In the genomic region with DNA sequence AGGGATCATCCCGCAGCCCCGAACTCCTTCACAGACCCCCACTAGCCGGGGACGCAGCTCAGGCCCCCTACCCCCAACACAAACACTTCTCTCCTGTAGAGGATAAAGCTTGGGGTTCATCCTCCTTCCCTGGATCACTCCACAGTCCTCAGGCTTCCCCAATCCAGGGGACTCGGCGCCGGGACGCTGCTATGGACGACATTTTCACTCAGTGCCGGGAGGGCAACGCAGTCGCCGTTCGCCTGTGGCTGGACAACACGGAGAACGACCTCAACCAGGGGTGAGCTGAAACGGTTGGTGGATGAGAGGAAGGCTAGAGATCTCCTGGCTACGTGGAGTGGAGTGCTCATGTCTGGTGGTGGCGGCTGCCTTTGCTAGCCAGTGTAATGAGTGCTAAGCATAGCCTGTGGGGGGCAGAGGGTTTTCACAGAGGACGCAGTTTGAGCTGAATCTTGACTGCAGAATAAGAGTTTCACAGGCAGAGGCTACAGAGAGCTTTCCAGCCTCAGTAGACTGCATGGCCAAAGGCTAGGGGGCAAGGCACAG, we compare ENCODE assay signal across 8 cellular contexts. TPM values are rescaled to one million over a fixed set of nuclear protein-coding genes. Genes with fewer than 3 reads are reported as not detected.
DNase-seq lines count a peak whose midpoint lies in the region; ATAC-seq and TF ChIP-seq lines count a peak whose summit lies in the region.

No MANE protein-coding gene starts in this region.

- H3K4me3 ChIP-seq in HAP-1 (peak overlapping the region; percentile 94), Loucy (ENCODE audit: low read length, poor library complexity, severe bottlenecking) (peak overlapping the region; percentile 99), choroid plexus epithelial cell (ENCODE audit: low read depth, low read length) (peak overlapping the region; percentile 99)

- H3K27me3 Mint-ChIP-seq in WTC11 (ENCODE audit: low read depth): no peaks in the 10 kb centered on the region

- peaks cover 52% of the 10 kb centered on the region for H4K20me1 ChIP-seq in Loucy (ENCODE audit: insufficient read depth, low read length, poor library complexity, severe bottlenecking)

- H3K79me2 ChIP-seq in Loucy (ENCODE audit: insufficient read depth, low read length): peaks cover 98% of the 10 kb centered on the region

- peaks cover 14% of the 10 kb centered on the region for H3K4me1 Mint-ChIP-seq in WTC11

- 0 out of 2 replicates have a peak, but pooled peaks cover 10% of the 10 kb centered on the region for H3F3A ChIP-seq in Loucy (ENCODE audit: low read depth)

- H3K27me3 ChIP-seq in HAP-1 (ENCODE audit: low read depth) (no peaks in the 10 kb centered on the region), Loucy (ENCODE audit: insufficient read depth, low read length, poor library complexity, severe bottlenecking) (no peaks in the 10 kb centered on the region)

- TF ChIP-seq CTCF in Loucy (conservative IDR thresholded peaks at IDR 0.05; ENCODE audit: low read length): peak; percentile 43
- TF ChIP-seq CTCF in WTC11 (IDR thresholded peaks at IDR 0.05): no peak
- TF ChIP-seq CTCF in choroid plexus epithelial cell (conservative IDR thresholded peaks at IDR 0.05; ENCODE audit: low read depth, low read length): peak; percentile 55

- H3K9me3 Mint-ChIP-seq in WTC11: no peaks in the 10 kb centered on the region

- H2AFZ ChIP-seq in Loucy (ENCODE audit: low read length): peak overlapping the region; percentile 87

- in situ Hi-C loops in HAP-1 (cut with MboI; ENCODE audit: low sequenced_read_pairs): no loop called here

- DNase-seq in NCI-H1417 (lab: John Stamatoyannopoulos, UW): peak; percentile 26 to 64 (median 42)
- no peak for DNase-seq in NCI-H1417 treated with DMSO at 0.1 percent for 48 hours (lab: John Stamatoyannopoulos, UW)
- DNase-seq in HAP-1 (ENCODE audit: low spot score in 2 of 2): peak; percentile 44 to 59
- DNase-seq in WTC11 (ENCODE audit: low spot score): peak; percentile 34
- DNase-seq in choroid plexus epithelial cell (ENCODE audit: low read depth): peak; percentile 82
- peak; percentile 65 for DNase-seq in kidney tubule cell (ENCODE audit: low spot score)
- DNase-seq in stimulated activated CD4-positive, alpha-beta T cell treated with anti-CD3 and anti-CD28 coated beads, Interleukin-4, amount 100 ng/mL, for 24 hours: peak; percentile 51

- H3K9me3 ChIP-seq in HAP-1 (no peaks in the 10 kb centered on the region), Loucy (ENCODE audit: insufficient read depth, low read depth, low read length) (no peaks in the 10 kb centered on the region)

- peak overlapping the region; percentile 85 for H3K4me2 ChIP-seq in Loucy (ENCODE audit: low read depth, low read length, poor library complexity, severe bottlenecking)

- ATAC-seq in WTC11: peak; percentile 13

- peak overlapping the region; percentile 97 for H3K9ac ChIP-seq in Loucy (ENCODE audit: low read depth, low read length, poor library complexity, severe bottlenecking)

- no peak overlapping the region for H3K27ac Mint-ChIP-seq in WTC11

- H3K36me3 Mint-ChIP-seq in WTC11: peaks cover 26% of the 10 kb centered on the region

- POLR2A ChIA-PET in WTC11 (lab: Charles Lee): interaction anchor here (0.6 to 1.4 kb wide), 4 partner anchors 8 to 147 kb away, joined by 3 to 6 read pairs (median 4); partner anchors contain the start of genes TAF10 and TPP1

- no peak overlapping the region for H3K4me3 Mint-ChIP-seq in WTC11

- H3K36me3 ChIP-seq in HAP-1 (replicated peaks): peaks cover 51% of the 10 kb centered on the region
- H3K36me3 ChIP-seq in Loucy (ENCODE audit: insufficient read depth, low read length): peaks cover 32% of the 10 kb centered on the region; the same call in 1 of the 2 replicates

- peaks cover 31% of the 10 kb centered on the region for H3K4me1 ChIP-seq in HAP-1
- peaks cover 72% of the 10 kb centered on the region for H3K4me1 ChIP-seq in Loucy (ENCODE audit: insufficient read depth, low read length, poor library complexity, severe bottlenecking)

- H3K9me2 ChIP-seq in Loucy (replicated peaks; ENCODE audit: low read depth, low read length): no peaks in the 10 kb centered on the region

- CTCF ChIA-PET in WTC11 (lab: Charles Lee): interaction anchor here (0.9 to 4.0 kb wide), 8 partner anchors 15 to 161 kb away, joined by 3 to 12 read pairs (median 6); partner anchors contain the start of genes MRPL17 and TPP1

TF ChIP-seq in WTC11, 78 proteins besides CTCF, POLR2A, EP300 and RAD21:
- TF ChIP-seq FOXJ3 (CRISPR knock-in tag; IDR thresholded peaks at IDR 0.05; ENCODE audit: borderline replicate concordance) (no peak), ATF1 (CRISPR knock-in tag; IDR thresholded peaks at IDR 0.05) (no peak), CREB1 (CRISPR knock-in tag; IDR thresholded peaks at IDR 0.05) (no peak), STAT6 (CRISPR knock-in tag; conservative IDR thresholded peaks at IDR 0.05; ENCODE audit: low read depth) (no peak), MAX (CRISPR knock-in tag; IDR thresholded peaks at IDR 0.05) (peak; percentile 23; the same call in 1 of the 2 replicates), ESRRA (CRISPR knock-in tag; IDR thresholded peaks at IDR 0.05; ENCODE audit: borderline replicate concordance) (no peak), SP1 (CRISPR knock-in tag; conservative IDR thresholded peaks at IDR 0.05) (no peak), NFATC4 (CRISPR knock-in tag; IDR thresholded peaks at IDR 0.05) (no peak), PRRX2 (CRISPR knock-in tag; IDR thresholded peaks at IDR 0.05) (no peak), TEAD4 (CRISPR knock-in tag; IDR thresholded peaks at IDR 0.05) (no peak), ZBTB21 (CRISPR knock-in tag; IDR thresholded peaks at IDR 0.05; ENCODE audit: borderline replicate concordance) (0 out of 2 replicates have a peak, but pooled peaks have one; percentile 25)
- TF ChIP-seq, protein P1, sequence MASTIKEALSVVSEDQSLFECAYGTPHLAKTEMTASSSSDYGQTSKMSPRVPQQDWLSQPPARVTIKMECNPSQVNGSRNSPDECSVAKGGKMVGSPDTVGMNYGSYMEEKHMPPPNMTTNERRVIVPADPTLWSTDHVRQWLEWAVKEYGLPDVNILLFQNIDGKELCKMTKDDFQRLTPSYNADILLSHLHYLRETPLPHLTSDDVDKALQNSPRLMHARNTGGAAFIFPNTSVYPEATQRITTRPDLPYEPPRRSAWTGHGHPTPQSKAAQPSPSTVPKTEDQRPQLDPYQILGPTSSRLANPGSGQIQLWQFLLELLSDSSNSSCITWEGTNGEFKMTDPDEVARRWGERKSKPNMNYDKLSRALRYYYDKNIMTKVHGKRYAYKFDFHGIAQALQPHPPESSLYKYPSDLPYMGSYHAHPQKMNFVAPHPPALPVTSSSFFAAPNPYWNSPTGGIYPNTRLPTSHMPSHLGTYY (CRISPR knock-in tag; IDR thresholded peaks at IDR 0.05): no peak
TF ChIP-seq in WTC11: peak in this region for 2.

RNA-seq across cellular contexts. Expression of gene ILK, which starts 0.6 kb away (rescaled TPM):
- total RNA-seq in WTC11 (2021): 97.7 to 112 TPM (median 110 TPM) in 3 replicates

RNA-seq across cellular contexts. Expression of gene RRP8, which starts 0.7 kb away (rescaled TPM):
- total RNA-seq in WTC11 (2021): 12.5 to 15.0 TPM (median 14.6 TPM) in 3 replicates

RNA-seq across cellular contexts. Expression of gene TAF10, which starts 7.9 kb away (rescaled TPM):
- total RNA-seq in WTC11 (2021): 165 to 186 TPM (median 178 TPM) in 3 replicates

RNA-seq across cellular contexts. Expression of gene TPP1, which starts 15.1 kb away (rescaled TPM):
- total RNA-seq in WTC11 (2021): 36.2 to 51.4 TPM (median 44.8 TPM) in 3 replicates

RNA-seq across cellular contexts. Expression of gene DCHS1, which starts 51.5 kb away (rescaled TPM):
- total RNA-seq in WTC11 (2021): 11.5 to 14.2 TPM (median 12.6 TPM) in 3 replicates
